ENCODE assay signal across 25 cellular contexts in the genomic region with DNA sequence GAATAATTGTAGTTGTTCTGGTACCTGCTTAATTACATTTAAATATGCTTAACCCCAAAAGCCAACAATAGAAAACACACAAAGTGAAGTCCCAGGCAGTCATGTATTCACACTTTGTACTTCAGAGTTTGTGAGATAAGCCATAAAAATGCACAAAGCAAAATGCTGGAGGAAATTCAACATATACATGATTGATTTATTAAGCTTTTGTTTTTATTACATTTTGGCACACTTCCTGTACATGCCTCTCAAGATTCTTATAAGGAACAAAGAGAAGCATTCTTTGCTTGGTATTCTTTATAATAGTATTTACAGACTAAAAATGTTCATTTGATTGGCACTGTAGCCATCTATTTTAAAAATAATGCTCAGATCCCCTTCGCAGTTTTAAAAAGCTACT.
A peak's percentile ranks its signal among the peaks of the same experiment; 100 is the strongest.
DNase-seq lines count a peak whose midpoint lies in the region; ATAC-seq, FAIRE-seq and TF ChIP-seq lines count a peak whose summit lies in the region.
"Had no signal": no experiment of that assay in that cellular context is flagged by ENCODE, and none has a peak within 500 bp of the region (broad histone marks: within the 10 kb centered on the region; RNA-seq: fewer than 3 reads in every experiment).

No MANE protein-coding gene starts in this region.

- DNase-seq in HT-29 (ENCODE audit: low spot score) (peak; percentile 22), foreskin melanocyte (peak; percentile 49), small intestine (peak; percentile 13), NCI-H2171 (lab: John Stamatoyannopoulos, UW) (no peak), middle frontal gyrus (ENCODE audit: extremely low spot score, low spot score) (no peak), esophagus muscularis mucosa (ENCODE audit: extremely low spot score) (no peak)
- DNase-seq: C1 segment of cervical spinal cord; CD8-positive, alpha-beta T cell; DMS79 treated with DMSO at 0.1 percent for 48 hours; GF-D8; MG63; NCI-H1105 treated with DMSO at 0.1 percent for 48 hours; NCI-H1930; NCI-H2107; NCI-H526 treated with DMSO at 0.1 percent for 48 hours; Peyer's patch; SIG-M5 had no signal

- no peak for TF ChIP-seq CTCF in esophagus muscularis mucosa (IDR thresholded peaks at IDR 0.05)

- FAIRE-seq in small intestine (lab: Jason Lieb, UNC) = no peak
- FAIRE-seq: A549, GM12891, GM19239 had no signal

- no peak for TF ChIP-seq POLR2A in esophagus muscularis mucosa (IDR thresholded peaks at IDR 0.05; ENCODE audit: low read depth)

- H3K9me3 ChIP-seq in small intestine (ENCODE audit: control insufficient read depth, low read depth) (no peaks in the 10 kb centered on the region), esophagus muscularis mucosa (no peaks in the 10 kb centered on the region)
- H3K9me3 ChIP-seq: A549, MG63, Peyer's patch had no signal

- no peaks in the 10 kb centered on the region for H3K4me1 ChIP-seq in small intestine (ENCODE audit: control insufficient read depth in 2 of 2, insufficient read depth in 1 of 2, low read depth in 1 of 2, low read length in 1 of 2)
- peaks cover 0 to 7% (median 3%) of the 10 kb centered on the region in 4 donors for H3K4me1 ChIP-seq in esophagus muscularis mucosa
- H3K4me1 ChIP-seq: Peyer's patch had no signal

- H3K4me3 ChIP-seq in small intestine (ENCODE audit: low read depth in 1 of 2, low read length in 2 of 2) (no peak overlapping the region), esophagus muscularis mucosa (no peak overlapping the region)
- H3K4me3 ChIP-seq: A549, MG63, Peyer's patch, SK-N-MC had no signal

- intact Hi-C loops in esophagus muscularis mucosa (cut with DNase I) = no loop called here

- WGBS in small intestine, 3 donors = 17 to 48% (median 35%) methylated on average over 1 of the region's 1 CpG
- 33% methylated on average over 1 of the region's 1 CpG for WGBS in esophagus muscularis mucosa

- no peaks in the 10 kb centered on the region for H3K27me3 ChIP-seq in small intestine (ENCODE audit: control insufficient read depth in 2 of 2, insufficient read depth in 2 of 2, low read length in 2 of 2)
- no peaks in the 10 kb centered on the region for H3K27me3 ChIP-seq in esophagus muscularis mucosa
- H3K27me3 ChIP-seq: MG63, Peyer's patch had no signal

- no peak overlapping the region for H3K27ac ChIP-seq in small intestine (ENCODE audit: low read depth in 1 of 2, low read length in 1 of 2)
- H3K27ac ChIP-seq in esophagus muscularis mucosa (replicated peaks in 1 of 4) = no peak overlapping the region
- H3K27ac ChIP-seq: A549, HL-60, Peyer's patch, SK-N-MC had no signal

- TF ChIP-seq EP300 in esophagus muscularis mucosa (IDR thresholded peaks at IDR 0.05) = no peak

- ATAC-seq in SK-N-SH treated with all-trans-retinoic acid at 6 μM for 48 hours (peak; percentile 41; the same call in 2 of the 3 replicates), HG02678 (IDR thresholded peaks at IDR 0.05; ENCODE audit: unreplicated experiment) (no peak)
- ATAC-seq: A549; CD8-positive, alpha-beta T cell; HCT116 had no signal

- no peaks in the 10 kb centered on the region for H3K36me3 ChIP-seq in small intestine (ENCODE audit: control insufficient read depth in 2 of 2, insufficient read depth in 2 of 2, low read length in 2 of 2)
- no peaks in the 10 kb centered on the region for H3K36me3 ChIP-seq in esophagus muscularis mucosa
- H3K36me3 ChIP-seq: MG63, Peyer's patch had no signal

TF ChIP-seq in SK-N-SH treated with all-trans-retinoic acid at 6 μM for 48 hours, 23 proteins besides CTCF, POLR2A, EP300 and RAD21:
- TF ChIP-seq ISL1 (CRISPR knock-in tag; IDR thresholded peaks at IDR 0.05) = peak; percentile 78
- no peak for TF ChIP-seq ZFP30 (CRISPR knock-in tag; IDR thresholded peaks at IDR 0.05)
- TF ChIP-seq, protein P1, sequence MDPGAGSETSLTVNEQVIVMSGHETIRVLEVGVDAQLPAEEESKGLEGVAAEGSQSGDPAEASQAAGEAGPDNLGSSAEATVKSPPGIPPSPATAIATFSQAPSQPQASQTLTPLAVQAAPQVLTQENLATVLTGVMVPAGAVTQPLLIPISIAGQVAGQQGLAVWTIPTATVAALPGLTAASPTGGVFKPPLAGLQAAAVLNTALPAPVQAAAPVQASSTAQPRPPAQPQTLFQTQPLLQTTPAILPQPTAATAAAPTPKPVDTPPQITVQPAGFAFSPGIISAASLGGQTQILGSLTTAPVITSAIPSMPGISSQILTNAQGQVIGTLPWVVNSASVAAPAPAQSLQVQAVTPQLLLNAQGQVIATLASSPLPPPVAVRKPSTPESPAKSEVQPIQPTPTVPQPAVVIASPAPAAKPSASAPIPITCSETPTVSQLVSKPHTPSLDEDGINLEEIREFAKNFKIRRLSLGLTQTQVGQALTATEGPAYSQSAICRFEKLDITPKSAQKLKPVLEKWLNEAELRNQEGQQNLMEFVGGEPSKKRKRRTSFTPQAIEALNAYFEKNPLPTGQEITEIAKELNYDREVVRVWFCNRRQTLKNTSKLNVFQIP (CRISPR knock-in tag; IDR thresholded peaks at IDR 0.05; ENCODE audit: borderline replicate concordance, low read depth) = no peak
- TF ChIP-seq ZC3H10 (CRISPR knock-in tag; IDR thresholded peaks at IDR 0.05) = no peak
TF ChIP-seq in SK-N-SH treated with all-trans-retinoic acid at 6 μM for 48 hours: peak in this region for 1.

Comparison
In these comparisons a context has a peak if more than half of its experiments do, and no peak if none do; other contexts are left out.
1. DNase-seq: peak in HT-29 (single experiment), foreskin melanocyte (single experiment) and small intestine (single experiment); none in NCI-H2171 (single experiment), middle frontal gyrus (single experiment) and esophagus muscularis mucosa (single experiment).